Comparison of ENCODE assay signal across 10 cellular contexts in genomic region chr16:82699711-82700495, GRCh38.
A peak's percentile ranks its signal among the peaks of the same experiment; 100 is the strongest.
DNase-seq lines count a peak whose midpoint lies in the region; ATAC-seq, FAIRE-seq and TF ChIP-seq lines count a peak whose summit lies in the region.
"Had no signal": no experiment of that assay in that cellular context is flagged by ENCODE, and none has a peak within 500 bp of the region (broad histone marks: within the 10 kb centered on the region; RNA-seq: fewer than 3 reads in every experiment).

No MANE protein-coding gene starts in this region.

- no peak for FAIRE-seq in H54 (lab: Jason Lieb, UNC)
- FAIRE-seq: endometrium had no signal

- intact Hi-C loops in sciatic nerve (cut with DNase I) = no loop called here

- ATAC-seq in sciatic nerve (peak; percentile 87), HG03025 (IDR thresholded peaks at IDR 0.05; ENCODE audit: low FRiP score, unreplicated experiment) (no peak), HG02885 (IDR thresholded peaks at IDR 0.05; ENCODE audit: poor library complexity, unreplicated experiment) (no peak)
- ATAC-seq: Panc1 had no signal

- DNase-seq in H54 (ENCODE audit: insufficient read length, low spot score) (peak; percentile 21), SW480 (ENCODE audit: low spot score) (peak; percentile 77), foreskin melanocyte (peak; percentile 54), sciatic nerve (ENCODE audit: low spot score) (no peak), NCI-H226 (no peak), NCI-H2196 treated with DMSO at 0.1 percent for 48 hours (lab: John Stamatoyannopoulos, UW; ENCODE audit: unreplicated experiment) (no peak)

- TF ChIP-seq POLR2A in H54 (IDR thresholded peaks at IDR 0.05; ENCODE audit: low read depth, low read length) = no peak

Comparison
In these comparisons a context has a peak if more than half of its experiments do, and no peak if none do; other contexts are left out.
1. DNase-seq: peak in H54 (single experiment), SW480 (single experiment) and foreskin melanocyte (single experiment); none in sciatic nerve (single experiment), NCI-H226 (single experiment) and NCI-H2196 treated with DMSO at 0.1 percent for 48 hours (single experiment).